1 cellular context compared by ENCODE assay signal in genomic region chr14:50762001-50762930, GRCh38.
A peak's percentile ranks its signal among the peaks of the same experiment; 100 is the strongest.
TF ChIP-seq lines count a peak whose summit lies in the region.

No MANE protein-coding gene starts in this region.

TF ChIP-seq in SK-N-SH, 30 proteins besides CTCF, POLR2A, EP300 and RAD21 (continued from another document):
- TF ChIP-seq PBX3 (IDR thresholded peaks at IDR 0.05): peak; percentile 63
- no peak for TF ChIP-seq IRF3 (IDR thresholded peaks at IDR 0.05; ENCODE audit: low read depth, low read length)
